Comparison of ENCODE assay signal across 22 cellular contexts in genomic region chr3:64844558-64844957, GRCh38.
DNase-seq lines count a peak whose midpoint lies in the region; ATAC-seq, FAIRE-seq and TF ChIP-seq lines count a peak whose summit lies in the region.
"Had no signal": no experiment of that assay in that cellular context is flagged by ENCODE, and none has a peak within 500 bp of the region (broad histone marks: within the 10 kb centered on the region; RNA-seq: fewer than 3 reads in every experiment).

No MANE protein-coding gene starts in this region.

- ATAC-seq in SK-N-SH treated with all-trans-retinoic acid at 6 μM for 48 hours, result no peak
- no peak for ATAC-seq in K562
- ATAC-seq: A549 had no signal

- H3K9me1 ChIP-seq in K562 (ENCODE audit: control insufficient read depth, insufficient read depth, low read length), result no peaks in the 10 kb centered on the region

- no TSS peak for BruUV-seq in K562 (replicated peaks; lab: Mats Ljungman, UMichigan)

- H3K9me3 ChIP-seq in SK-N-SH, result no peaks in the 10 kb centered on the region
- no peaks in the 10 kb centered on the region for H3K9me3 ChIP-seq in K562 (replicated peaks; ENCODE audit: control insufficient read depth, insufficient read depth, low read depth, low read length)
- H3K9me3 ChIP-seq: A549, BE2C had no signal

- TF ChIP-seq RAD21 in SK-N-SH (IDR thresholded peaks at IDR 0.05; ENCODE audit: low read length) (no peak), Ishikawa (IDR thresholded peaks at IDR 0.05; ENCODE audit: low read depth) (no peak), K562 (CRISPR knock-in tag; conservative IDR thresholded peaks at IDR 0.05 in 1 of 2, IDR thresholded peaks at IDR 0.05 in 1 of 2) (no peak)

- CTCF ChIA-PET in SK-N-SH (lab: Yijun Ruan, JAX) (no interaction called here), K562 (lab: Yijun Ruan, JAX; ENCODE audit: low intra/inter-chr PET ratio) (no interaction called here)

- H3K4me3 Mint-ChIP-seq in HFFc6, result no peak overlapping the region
- H3K4me3 Mint-ChIP-seq: CD14-positive monocyte; CD4-positive, alpha-beta memory T cell; CD4-positive, CD25-positive, alpha-beta regulatory T cell; CD8-positive, alpha-beta memory T cell had no signal

- H3K4me1 ChIP-seq in SK-N-SH (ENCODE audit: control insufficient read depth in 1 of 2, insufficient read depth in 2 of 2, low read depth in 1 of 2, low read length in 1 of 2), result no peaks in the 10 kb centered on the region
- H3K4me1 ChIP-seq in K562 (replicated peaks in 1 of 2; ENCODE audit: control insufficient read depth in 2 of 2, insufficient read depth in 2 of 2, low read length in 2 of 2), result no peaks in the 10 kb centered on the region
- H3K4me1 ChIP-seq: A549, BE2C had no signal

- TF ChIP-seq POLR2A in K562 (conservative IDR thresholded peaks at IDR 0.05), result no peak

- H3K79me2 ChIP-seq in SK-N-SH (ENCODE audit: insufficient read depth) (no peaks in the 10 kb centered on the region), K562 (ENCODE audit: control insufficient read depth, insufficient read depth, low read length) (no peaks in the 10 kb centered on the region)

- TF ChIP-seq EP300 in SK-N-SH (IDR thresholded peaks at IDR 0.05; ENCODE audit: borderline replicate concordance in 1 of 2, low read depth in 1 of 2, low read length in 1 of 2) (no peak), Ishikawa (IDR thresholded peaks at IDR 0.05; ENCODE audit: borderline replicate concordance) (no peak), K562 (IDR thresholded peaks at IDR 0.05; ENCODE audit: low read length) (no peak)

- no peaks in the 10 kb centered on the region; the same call in 1 of the 2 replicates for H3K27me3 Mint-ChIP-seq in HFFc6 (ENCODE audit: insufficient read depth)
- H3K27me3 Mint-ChIP-seq: CD4-positive, alpha-beta memory T cell; CD4-positive, CD25-positive, alpha-beta regulatory T cell; CD8-positive, alpha-beta memory T cell had no signal

- H3K27ac Mint-ChIP-seq in HFFc6, result no peak overlapping the region
- H3K27ac Mint-ChIP-seq: CD14-positive monocyte; CD4-positive, alpha-beta memory T cell; CD4-positive, CD25-positive, alpha-beta regulatory T cell; CD8-positive, alpha-beta memory T cell had no signal

- no peak for TF ChIP-seq CTCF in SK-N-SH (IDR thresholded peaks at IDR 0.05)
- no peak for TF ChIP-seq CTCF in K562 (IDR thresholded peaks at IDR 0.05 in 2 of 3, conservative IDR thresholded peaks at IDR 0.05 in 1 of 3; ENCODE audit: insufficient read depth in 2 of 3, low read depth in 1 of 3, low read length in 3 of 3)
- no peak for TF ChIP-seq CTCF in foreskin fibroblast (IDR thresholded peaks at IDR 0.05; ENCODE audit: low read depth, low read length)
- TF ChIP-seq CTCF in HFFc6 (IDR thresholded peaks at IDR 0.05), result no peak

- WGBS in SK-N-SH (ENCODE audit: low lambda C conversion rate), result 92% methylated on average over 2 of the region's 2 CpGs
- WGBS in K562 (ENCODE audit: insufficient coverage, low coverage, missing lambda C conversion rate), result 20% methylated on average over 2 of the region's 2 CpGs

- no peak for FAIRE-seq in K562 (lab: Jason Lieb, UNC)
- FAIRE-seq: A549, D721Med, G401.6, GM12892, GM18507 had no signal

- no peaks in the 10 kb centered on the region for H3K36me3 ChIP-seq in SK-N-SH (replicated peaks in 1 of 2; ENCODE audit: control insufficient read depth in 1 of 2, insufficient read depth in 2 of 2, low read length in 1 of 2)
- no peaks in the 10 kb centered on the region for H3K36me3 ChIP-seq in K562 (ENCODE audit: control insufficient read depth, insufficient read depth, low read length)
- H3K36me3 ChIP-seq: BE2C, BLaER1 had no signal

- H3K4me3 ChIP-seq in SK-N-SH (ENCODE audit: low read depth in 2 of 2, low read length in 1 of 2), result no peak overlapping the region
- no peak overlapping the region for H3K4me3 ChIP-seq in K562
- no peak overlapping the region for H3K4me3 ChIP-seq in foreskin fibroblast (ENCODE audit: low read depth in 1 of 2, low read length in 2 of 2)
- H3K4me3 ChIP-seq: A549, BLaER1 had no signal

- no peak for DNase-seq in SK-N-SH
- DNase-seq in K562 (ENCODE audit: extremely low read depth in 1 of 4, low spot score in 3 of 4), result no peak
- DNase-seq in foreskin fibroblast, result no peak
- no peak for DNase-seq in HFFc6
- DNase-seq: BE2C; C1 segment of cervical spinal cord; CD4-positive, alpha-beta memory T cell; CD4-positive, CD25-positive, alpha-beta regulatory T cell; CD8-positive, alpha-beta memory T cell; COR-L47; DMS79 treated with DMSO at 0.1 percent for 48 hours; GF-D8 had no signal

- intact Hi-C loops in K562 (cut with micrococcal nuclease), result no loop called here

- no peaks in the 10 kb centered on the region for H3K9me2 ChIP-seq in SK-N-SH

- H3K9ac ChIP-seq in SK-N-SH (no peak overlapping the region), K562 (ENCODE audit: insufficient read depth in 1 of 2, low read depth in 2 of 2, low read length in 2 of 2) (no peak overlapping the region)
- H3K9ac ChIP-seq: BLaER1 had no signal

- no peaks in the 10 kb centered on the region for H3F3A ChIP-seq in SK-N-SH (replicated peaks; ENCODE audit: insufficient read depth)

- no peak overlapping the region for H2AFZ ChIP-seq in SK-N-SH (ENCODE audit: low read depth)
- no peak overlapping the region for H2AFZ ChIP-seq in K562 (ENCODE audit: low read depth, low read length)

- H3K27me3 ChIP-seq in SK-N-SH (ENCODE audit: insufficient read depth) (no peaks in the 10 kb centered on the region), K562 (ENCODE audit: control insufficient read depth in 2 of 2, insufficient read depth in 2 of 2, low read length in 2 of 2) (no peaks in the 10 kb centered on the region; a peak in 1 of 5 replicates)
- H3K27me3 ChIP-seq: BE2C, BLaER1 had no signal

- POLR2A ChIA-PET in SK-N-SH (lab: Yijun Ruan, JAX), result no interaction called here
- POLR2A ChIA-PET in K562 (lab: Yijun Ruan, JAX), result no interaction called here

- H3K27ac ChIP-seq in SK-N-SH (ENCODE audit: low read depth in 2 of 2, low read length in 1 of 2), result no peak overlapping the region
- no peak overlapping the region for H3K27ac ChIP-seq in K562 (ENCODE audit: extremely low read depth, low read depth, low read length)
- H3K27ac ChIP-seq: 22Rv1, A549, BLaER1 had no signal

- H4K20me1 ChIP-seq in SK-N-SH (ENCODE audit: insufficient read depth) (no peaks in the 10 kb centered on the region), K562 (replicated peaks; ENCODE audit: control insufficient read depth, insufficient read depth, low read length) (no peaks in the 10 kb centered on the region)
- H4K20me1 ChIP-seq: BLaER1 had no signal

- no peaks in the 10 kb centered on the region for H3K4me1 Mint-ChIP-seq in HFFc6 (ENCODE audit: low read depth)
- H3K4me1 Mint-ChIP-seq: CD14-positive monocyte; CD4-positive, alpha-beta memory T cell; CD4-positive, CD25-positive, alpha-beta regulatory T cell; CD8-positive, alpha-beta memory T cell had no signal

- peaks cover 44% of the 10 kb centered on the region for H3K9me3 Mint-ChIP-seq in HFFc6

- H3K36me3 Mint-ChIP-seq in HFFc6 (ENCODE audit: low read depth), result no peaks in the 10 kb centered on the region
- H3K36me3 Mint-ChIP-seq: CD14-positive monocyte; CD4-positive, alpha-beta memory T cell; CD4-positive, CD25-positive, alpha-beta regulatory T cell; CD8-positive, alpha-beta memory T cell had no signal

- H3K4me2 ChIP-seq in SK-N-SH (no peak overlapping the region), K562 (ENCODE audit: insufficient read depth, low read length) (no peak overlapping the region)
- H3K4me2 ChIP-seq: A549, BLaER1 had no signal

- in situ Hi-C loops in K562 (cut with MboI), result no loop called here

TF ChIP-seq in SK-N-SH, 30 proteins besides CTCF, POLR2A, EP300 and RAD21 (continues in another document):
- TF ChIP-seq SIN3A (IDR thresholded peaks at IDR 0.05; ENCODE audit: borderline replicate concordance, low read depth, low read length), result no peak

TF ChIP-seq in Ishikawa, 13 proteins besides CTCF, POLR2A, EP300 and RAD21 (continues in another document):
- TF ChIP-seq CREB1 (IDR thresholded peaks at IDR 0.05; ENCODE audit: low read depth) (no peak), NFIC (IDR thresholded peaks at IDR 0.05) (no peak)

TF ChIP-seq in K562, 482 proteins besides CTCF, POLR2A, EP300 and RAD21:
- peak; percentile 37 for TF ChIP-seq RBM25 (IDR thresholded peaks at IDR 0.05; ENCODE audit: low read depth, low read length, severe bottlenecking)
- TF ChIP-seq, protein P1, sequence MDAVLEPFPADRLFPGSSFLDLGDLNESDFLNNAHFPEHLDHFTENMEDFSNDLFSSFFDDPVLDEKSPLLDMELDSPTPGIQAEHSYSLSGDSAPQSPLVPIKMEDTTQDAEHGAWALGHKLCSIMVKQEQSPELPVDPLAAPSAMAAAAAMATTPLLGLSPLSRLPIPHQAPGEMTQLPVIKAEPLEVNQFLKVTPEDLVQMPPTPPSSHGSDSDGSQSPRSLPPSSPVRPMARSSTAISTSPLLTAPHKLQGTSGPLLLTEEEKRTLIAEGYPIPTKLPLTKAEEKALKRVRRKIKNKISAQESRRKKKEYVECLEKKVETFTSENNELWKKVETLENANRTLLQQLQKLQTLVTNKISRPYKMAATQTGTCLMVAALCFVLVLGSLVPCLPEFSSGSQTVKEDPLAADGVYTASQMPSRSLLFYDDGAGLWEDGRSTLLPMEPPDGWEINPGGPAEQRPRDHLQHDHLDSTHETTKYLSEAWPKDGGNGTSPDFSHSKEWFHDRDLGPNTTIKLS (IDR thresholded peaks at IDR 0.05; ENCODE audit: borderline replicate concordance, low read depth), result no peak

Comparison
In these comparisons a context has a peak if more than half of its experiments do, and no peak if none do; other contexts are left out.
1. Of the 27 proteins assayed by ChIP-seq in both K562 and SK-N-SH: peak only in K562: none; only in SK-N-SH: REST; in both: none; in neither: 26.